ENCODE assay signal across 8 cellular contexts in genomic region chr3:111070772-111071256, GRCh38. TPM values are rescaled to one million over a fixed set of nuclear protein-coding genes. Genes with fewer than 3 reads are reported as not detected.
DNase-seq lines count a peak whose midpoint lies in the region; ATAC-seq, FAIRE-seq and TF ChIP-seq lines count a peak whose summit lies in the region.

No MANE protein-coding gene starts in this region.

- DNase-seq in NCI-H146 (lab: John Stamatoyannopoulos, UW), result peak; percentile 86
- peak in 1 of 2 donors; percentile 13 for DNase-seq in activated naive CD4-positive, alpha-beta T cell treated with anti-CD3 and anti-CD28 coated beads, Interleukin-2, amount 50 U/mL, for 72 hours (ENCODE audit: low spot score in 2 of 2)
- no peak for DNase-seq in left cardiac atrium
- DNase-seq in retinal pigment epithelial cell (ENCODE audit: low read depth), result peak; percentile 48
- DNase-seq in AG08395 (ENCODE audit: low spot score), result no peak
- DNase-seq in D721Med (ENCODE audit: insufficient read length, low spot score), result no peak
- no peak for DNase-seq in globus pallidus (ENCODE audit: low spot score)

- H3K9me3 Mint-ChIP-seq in activated naive CD4-positive, alpha-beta T cell treated with anti-CD3 and anti-CD28 coated beads, Interleukin-2, amount 50 U/mL, for 72 hours, result no peaks in the 10 kb centered on the region

- H3K4me3 ChIP-seq in retinal pigment epithelial cell (ENCODE audit: low read length), result peak overlapping the region; percentile 96

- intact Hi-C loops in left cardiac atrium (cut with DNase I), result no loop called here

- no peak for TF ChIP-seq CTCF in retinal pigment epithelial cell (conservative IDR thresholded peaks at IDR 0.05; ENCODE audit: low read depth, low read length)
- TF ChIP-seq CTCF in D721Med (IDR thresholded peaks at IDR 0.05; ENCODE audit: insufficient read depth, missing control alignments), result no peak

- H3K36me3 Mint-ChIP-seq in activated naive CD4-positive, alpha-beta T cell treated with anti-CD3 and anti-CD28 coated beads, Interleukin-2, amount 50 U/mL, for 72 hours, result peaks cover 5 to 13% of the 10 kb centered on the region in 2 donors

- ATAC-seq in GM19043 (IDR thresholded peaks at IDR 0.05; ENCODE audit: low read depth, unreplicated experiment), result peak; percentile 11
- no peak for ATAC-seq in activated naive CD4-positive, alpha-beta T cell treated with anti-CD3 and anti-CD28 coated beads, Interleukin-2, amount 50 U/mL, for 72 hours
- ATAC-seq in left cardiac atrium, result peak; percentile 38 to 67

- peak overlapping the region; percentile 33 to 45 for H3K27ac Mint-ChIP-seq in activated naive CD4-positive, alpha-beta T cell treated with anti-CD3 and anti-CD28 coated beads, Interleukin-2, amount 50 U/mL, for 72 hours

- no peak for FAIRE-seq in D721Med (lab: Jason Lieb, UNC)

RNA-seq across cellular contexts. Expression of gene NECTIN3, which starts 0.8 kb away (rescaled TPM):
- total RNA-seq in activated naive CD4-positive, alpha-beta T cell treated with anti-CD3 and anti-CD28 coated beads, Interleukin-2, amount 50 U/mL, for 72 hours, result 1 to 10 TPM; 3.5 to 5.9 TPM
- total RNA-seq in left cardiac atrium, result 10 to 100 TPM; 12.2 to 13.2 TPM

Comparison
In these comparisons a context has a peak if more than half of its experiments do, and no peak if none do; other contexts are left out.
1. ATAC-seq: peak in GM19043 (single experiment) and left cardiac atrium (2 of 2); none in activated naive CD4-positive, alpha-beta T cell treated with anti-CD3 and anti-CD28 coated beads, Interleukin-2, amount 50 U/mL, for 72 hours (0 of 2).
2. DNase-seq: peak in NCI-H146 (single experiment) and retinal pigment epithelial cell (single experiment); none in left cardiac atrium (single experiment), AG08395 (single experiment), D721Med (single experiment) and globus pallidus (single experiment).